ENCODE assay signal across 16 cellular contexts in genomic region chr15:70251246-70251990, GRCh38.
A peak's percentile ranks its signal among the peaks of the same experiment; 100 is the strongest.
DNase-seq lines count a peak whose midpoint lies in the region; ATAC-seq and TF ChIP-seq lines count a peak whose summit lies in the region.
"Had no signal": no experiment of that assay in that cellular context is flagged by ENCODE, and none has a peak within 500 bp of the region (broad histone marks: within the 10 kb centered on the region; RNA-seq: fewer than 3 reads in every experiment).

No MANE protein-coding gene starts in this region.

- no peak overlapping the region for H3K4me3 ChIP-seq in H7 (ENCODE audit: insufficient read depth, low read depth, low read length)
- no peak overlapping the region for H3K4me3 ChIP-seq in neuronal stem cell (ENCODE audit: low read length in 2 of 2)
- H3K4me3 ChIP-seq: GM23248, tibial artery had no signal

- TF ChIP-seq CTCF in brain (conservative IDR thresholded peaks at IDR 0.05), result no peak

- no peak overlapping the region for H3K4me3 Mint-ChIP-seq in brain
- H3K4me3 Mint-ChIP-seq: activated T-helper 1 cell treated with anti-CD3 and anti-CD28 coated beads, Interleukin-12 subunit alpha, Interleukin-12 subunit beta, Interleukin-2, Interleukin-4 antibody, amounts not matched to agents 30 ng/mL and 10 ng/mL and 1 ng/mL, durations not matched to agents 14 hours and 24 hours and 36 hours had no signal

- no peak overlapping the region for H3K9ac ChIP-seq in neuronal stem cell (ENCODE audit: low read depth, low read length, poor library complexity)
- H3K9ac ChIP-seq: GM23248 had no signal

- no peak overlapping the region for H4K91ac ChIP-seq in neuronal stem cell (ENCODE audit: low read depth, low read length, poor library complexity)

- H3K36me3 ChIP-seq in H7 (replicated peaks; ENCODE audit: control insufficient read depth, insufficient read depth, low read length) (no peaks in the 10 kb centered on the region), neuronal stem cell (replicated peaks in 1 of 2; ENCODE audit: control insufficient read depth in 2 of 2, insufficient read depth in 2 of 2, low read length in 2 of 2) (no peaks in the 10 kb centered on the region)
- H3K36me3 ChIP-seq: tibial artery had no signal

- H3K4ac ChIP-seq in neuronal stem cell (ENCODE audit: low read length), result no peak overlapping the region

- no CpG with 5 or more reads among the region's 11 CpGs for WGBS in neuronal stem cell (ENCODE audit: extremely low coverage in 2 of 2, insufficient read length in 2 of 2, insufficient replicate concordance in 1 of 2), 2 donors

- ATAC-seq in HG03280 (IDR thresholded peaks at IDR 0.05; ENCODE audit: unreplicated experiment), result no peak

- H2AFZ ChIP-seq in neuronal stem cell (ENCODE audit: low read length), result no peak overlapping the region
- H2AFZ ChIP-seq: GM23248 had no signal

- no peaks in the 10 kb centered on the region for H3K36me3 Mint-ChIP-seq in brain

- H2BK12ac ChIP-seq in neuronal stem cell (ENCODE audit: low read length), result no peak overlapping the region

- H2BK120ac ChIP-seq in neuronal stem cell (ENCODE audit: low read depth, low read length), result no peak overlapping the region

- no peak overlapping the region for H2BK5ac ChIP-seq in neuronal stem cell (ENCODE audit: low read length)

- H3K14ac ChIP-seq in neuronal stem cell (ENCODE audit: low read length), result no peak overlapping the region

- no peak overlapping the region for H3K23ac ChIP-seq in neuronal stem cell (ENCODE audit: low read depth, low read length, poor library complexity)

- no peak overlapping the region for H3K27ac ChIP-seq in neuronal stem cell (replicated peaks; ENCODE audit: low read length)
- H3K27ac ChIP-seq: GM23248, HL-60, RWPE1, tibial artery had no signal

- peaks cover 6 to 15% of the 10 kb centered on the region in 2 donors for H3K4me1 ChIP-seq in neuronal stem cell (ENCODE audit: control insufficient read depth in 2 of 2, insufficient read depth in 1 of 2, low read depth in 1 of 2, low read length in 2 of 2)

- H4K8ac ChIP-seq in neuronal stem cell (ENCODE audit: low read depth, low read length), result no peak overlapping the region

- H2BK15ac ChIP-seq in neuronal stem cell (ENCODE audit: low read length), result no peak overlapping the region

- H3K4me1 Mint-ChIP-seq in brain, result peaks cover 80% of the 10 kb centered on the region

- H3K9me3 ChIP-seq in neuronal stem cell (replicated peaks in 1 of 2; ENCODE audit: control insufficient read depth in 2 of 2, insufficient read depth in 1 of 2, low read depth in 1 of 2, low read length in 2 of 2), result no peaks in the 10 kb centered on the region
- H3K9me3 ChIP-seq: tibial artery had no signal

- no peak overlapping the region for H3K18ac ChIP-seq in neuronal stem cell (ENCODE audit: low read length)

- H2AK5ac ChIP-seq in neuronal stem cell (ENCODE audit: low read depth, low read length), result peak overlapping the region; percentile 22

- H3K27me3 Mint-ChIP-seq in brain, result peaks cover 21% of the 10 kb centered on the region

- H3K4me2 ChIP-seq in neuronal stem cell (ENCODE audit: insufficient read depth, low read length, poor library complexity, severe bottlenecking), result no peak overlapping the region

- H3K9me3 Mint-ChIP-seq in brain, result peaks cover 0 to 5% (median 2%) of the 10 kb centered on the region in 5 experiments
- H3K9me3 Mint-ChIP-seq: activated T-helper 1 cell treated with anti-CD3 and anti-CD28 coated beads, Interleukin-12 subunit alpha, Interleukin-12 subunit beta, Interleukin-2, Interleukin-4 antibody, amounts not matched to agents 30 ng/mL and 10 ng/mL and 1 ng/mL, durations not matched to agents 14 hours and 24 hours and 36 hours had no signal

- H3K27me3 ChIP-seq in H7 (ENCODE audit: control insufficient read depth, insufficient read depth, low read length), result no peaks in the 10 kb centered on the region
- H3K27me3 ChIP-seq in neuronal stem cell (ENCODE audit: control insufficient read depth in 3 of 3, insufficient read depth in 3 of 3, low read depth in 1 of 3, low read length in 3 of 3), result peaks cover 0 to 3% (median 0%) of the 10 kb centered on the region in 3 experiments
- H3K27me3 ChIP-seq: tibial artery had no signal

- DNase-seq in COLO668 (lab: John Stamatoyannopoulos, UW; ENCODE audit: unreplicated experiment) (peak; percentile 72), H7 (peak; percentile 57), neuronal stem cell (ENCODE audit: low spot score) (no peak), cerebellar nuclear complex (lab: John Stamatoyannopoulos, UW) (no peak), SKM-1 (lab: John Stamatoyannopoulos, UW; ENCODE audit: unreplicated experiment) (no peak), UCSD-AML1 (lab: John Stamatoyannopoulos, UW; ENCODE audit: unreplicated experiment) (no peak)
- DNase-seq: GM23248; MV-4-11; stimulated activated CD4-positive, alpha-beta T cell treated with anti-CD3 and anti-CD28 coated beads, Interleukin-4, amount 100 ng/mL, for 4 hours; stimulated activated CD8-positive, alpha-beta memory T cell treated with anti-CD3 and anti-CD28 coated beads, Interleukin-4, amount 100 ng/mL, for 48 hours had no signal

- H3K27ac Mint-ChIP-seq in brain, result peak overlapping the region in 3 of 5 experiments; percentile 60 to 90 (median 71)
- H3K27ac Mint-ChIP-seq: activated T-helper 1 cell treated with anti-CD3 and anti-CD28 coated beads, Interleukin-12 subunit alpha, Interleukin-12 subunit beta, Interleukin-2, Interleukin-4 antibody, amounts not matched to agents 30 ng/mL and 10 ng/mL and 1 ng/mL, durations not matched to agents 14 hours and 24 hours and 36 hours had no signal

- no peaks in the 10 kb centered on the region for H3K79me1 ChIP-seq in neuronal stem cell (ENCODE audit: low read depth, low read length)

Comparison
In these comparisons a context has a peak if more than half of its experiments do, and no peak if none do; other contexts are left out.
1. DNase-seq: peak in COLO668 (single experiment) and H7 (single experiment); none in neuronal stem cell (single experiment), cerebellar nuclear complex (0 of 2), SKM-1 (single experiment) and UCSD-AML1 (single experiment).